1 cellular context compared by ENCODE assay signal in the genomic region with DNA sequence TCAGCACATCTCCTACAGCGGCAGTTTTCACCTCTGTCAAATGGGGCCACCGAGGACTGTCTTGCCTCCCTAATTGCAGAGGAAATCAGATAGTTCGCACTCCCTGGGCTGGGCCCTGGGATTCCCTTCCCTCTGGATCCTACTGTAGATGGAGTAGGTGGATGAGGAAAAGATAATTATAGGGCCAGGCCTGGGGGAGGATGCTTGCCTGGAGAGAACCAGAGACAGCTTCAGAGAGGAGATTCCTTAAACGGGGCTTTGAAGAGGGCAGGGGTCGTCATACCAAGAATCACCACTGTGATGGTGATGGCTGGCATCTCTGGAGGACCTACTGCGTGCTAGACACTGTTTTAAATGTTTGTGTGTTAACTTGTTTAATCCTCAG.
TF ChIP-seq lines count a peak whose summit lies in the region.

No MANE protein-coding gene starts in this region.

TF ChIP-seq in HepG2, 621 proteins besides CTCF, POLR2A, EP300 and RAD21:
- TF ChIP-seq MED8 (CRISPR knock-in tag; IDR thresholded peaks at IDR 0.05; ENCODE audit: insufficient replicate concordance) (no peak), FOXC1 (CRISPR knock-in tag; IDR thresholded peaks at IDR 0.05; ENCODE audit: borderline replicate concordance) (no peak), AGO1 (IDR thresholded peaks at IDR 0.05; ENCODE audit: low read depth, low read length, poor library complexity, severe bottlenecking) (no peak), ZNF230 (CRISPR knock-in tag; IDR thresholded peaks at IDR 0.05) (no peak), DPF2 (CRISPR knock-in tag; IDR thresholded peaks at IDR 0.05; ENCODE audit: borderline replicate concordance, low read depth) (no peak), TAF1 (CRISPR knock-in tag; IDR thresholded peaks at IDR 0.05) (no peak), ZNF724P (CRISPR knock-in tag; IDR thresholded peaks at IDR 0.05; ENCODE audit: borderline replicate concordance) (no peak), ZSCAN21 (CRISPR knock-in tag; IDR thresholded peaks at IDR 0.05; ENCODE audit: borderline replicate concordance) (no peak), ZBTB7A (CRISPR knock-in tag; IDR thresholded peaks at IDR 0.05) (no peak), SMC3 (IDR thresholded peaks at IDR 0.05; ENCODE audit: low read length) (no peak), NKX3-1 (CRISPR knock-in tag; IDR thresholded peaks at IDR 0.05) (no peak), FOXA1 (IDR thresholded peaks at IDR 0.05) (no peak), FOXA1 (CRISPR knock-in tag; IDR thresholded peaks at IDR 0.05) (no peak), ZNF678 (CRISPR knock-in tag; IDR thresholded peaks at IDR 0.05) (no peak), MATR3 (CRISPR knock-in tag; IDR thresholded peaks at IDR 0.05) (no peak), MAFF (IDR thresholded peaks at IDR 0.05; ENCODE audit: low read depth, low read length) (no peak)
- TF ChIP-seq, protein P1, sequence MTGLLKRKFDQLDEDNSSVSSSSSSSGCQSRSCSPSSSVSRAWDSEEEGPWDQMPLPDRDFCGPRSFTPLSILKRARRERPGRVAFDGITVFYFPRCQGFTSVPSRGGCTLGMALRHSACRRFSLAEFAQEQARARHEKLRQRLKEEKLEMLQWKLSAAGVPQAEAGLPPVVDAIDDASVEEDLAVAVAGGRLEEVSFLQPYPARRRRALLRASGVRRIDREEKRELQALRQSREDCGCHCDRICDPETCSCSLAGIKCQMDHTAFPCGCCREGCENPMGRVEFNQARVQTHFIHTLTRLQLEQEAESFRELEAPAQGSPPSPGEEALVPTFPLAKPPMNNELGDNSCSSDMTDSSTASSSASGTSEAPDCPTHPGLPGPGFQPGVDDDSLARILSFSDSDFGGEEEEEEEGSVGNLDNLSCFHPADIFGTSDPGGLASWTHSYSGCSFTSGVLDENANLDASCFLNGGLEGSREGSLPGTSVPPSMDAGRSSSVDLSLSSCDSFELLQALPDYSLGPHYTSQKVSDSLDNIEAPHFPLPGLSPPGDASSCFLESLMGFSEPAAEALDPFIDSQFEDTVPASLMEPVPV (CRISPR knock-in tag; IDR thresholded peaks at IDR 0.05) = no peak
